1 cellular context compared by ENCODE assay signal in genomic region chr11:26632691-26633159, GRCh38.
A peak's percentile ranks its signal among the peaks of the same experiment; 100 is the strongest.
TF ChIP-seq lines count a peak whose summit lies in the region.

No MANE protein-coding gene starts in this region.

TF ChIP-seq in GM12878, 131 proteins besides CTCF, POLR2A, EP300 and RAD21 (continued from another document):
- TF ChIP-seq TCF3 (IDR thresholded peaks at IDR 0.05; ENCODE audit: borderline replicate concordance, insufficient read depth, low read depth, low read length): no peak
- TF ChIP-seq, protein P1, sequence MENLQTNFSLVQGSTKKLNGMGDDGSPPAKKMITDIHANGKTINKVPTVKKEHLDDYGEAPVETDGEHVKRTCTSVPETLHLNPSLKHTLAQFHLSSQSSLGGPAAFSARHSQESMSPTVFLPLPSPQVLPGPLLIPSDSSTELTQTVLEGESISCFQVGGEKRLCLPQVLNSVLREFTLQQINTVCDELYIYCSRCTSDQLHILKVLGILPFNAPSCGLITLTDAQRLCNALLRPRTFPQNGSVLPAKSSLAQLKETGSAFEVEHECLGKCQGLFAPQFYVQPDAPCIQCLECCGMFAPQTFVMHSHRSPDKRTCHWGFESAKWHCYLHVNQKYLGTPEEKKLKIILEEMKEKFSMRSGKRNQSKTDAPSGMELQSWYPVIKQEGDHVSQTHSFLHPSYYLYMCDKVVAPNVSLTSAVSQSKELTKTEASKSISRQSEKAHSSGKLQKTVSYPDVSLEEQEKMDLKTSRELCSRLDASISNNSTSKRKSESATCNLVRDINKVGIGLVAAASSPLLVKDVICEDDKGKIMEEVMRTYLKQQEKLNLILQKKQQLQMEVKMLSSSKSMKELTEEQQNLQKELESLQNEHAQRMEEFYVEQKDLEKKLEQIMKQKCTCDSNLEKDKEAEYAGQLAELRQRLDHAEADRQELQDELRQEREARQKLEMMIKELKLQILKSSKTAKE (IDR thresholded peaks at IDR 0.05; ENCODE audit: low read depth, poor library complexity, severe bottlenecking): peak; percentile 88
- TF ChIP-seq IRF4 (IDR thresholded peaks at IDR 0.05; ENCODE audit: low read depth, low read length): peak; percentile 10; the same call in 1 of the 2 replicates
- TF ChIP-seq, protein P2, sequence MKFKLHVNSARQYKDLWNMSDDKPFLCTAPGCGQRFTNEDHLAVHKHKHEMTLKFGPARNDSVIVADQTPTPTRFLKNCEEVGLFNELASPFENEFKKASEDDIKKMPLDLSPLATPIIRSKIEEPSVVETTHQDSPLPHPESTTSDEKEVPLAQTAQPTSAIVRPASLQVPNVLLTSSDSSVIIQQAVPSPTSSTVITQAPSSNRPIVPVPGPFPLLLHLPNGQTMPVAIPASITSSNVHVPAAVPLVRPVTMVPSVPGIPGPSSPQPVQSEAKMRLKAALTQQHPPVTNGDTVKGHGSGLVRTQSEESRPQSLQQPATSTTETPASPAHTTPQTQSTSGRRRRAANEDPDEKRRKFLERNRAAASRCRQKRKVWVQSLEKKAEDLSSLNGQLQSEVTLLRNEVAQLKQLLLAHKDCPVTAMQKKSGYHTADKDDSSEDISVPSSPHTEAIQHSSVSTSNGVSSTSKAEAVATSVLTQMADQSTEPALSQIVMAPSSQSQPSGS (IDR thresholded peaks at IDR 0.05; ENCODE audit: low read length): peak; percentile 65; the same call in 1 of the 2 replicates
- peak; percentile 85 for TF ChIP-seq MEF2B (IDR thresholded peaks at IDR 0.05; ENCODE audit: partially characterized antibody, poor library complexity, severe bottlenecking)
- TF ChIP-seq BACH1 (IDR thresholded peaks at IDR 0.05; ENCODE audit: borderline replicate concordance): peak; percentile 94; the same call in 1 of the 2 replicates
- TF ChIP-seq JUNB (IDR thresholded peaks at IDR 0.05): peak; percentile 8; the same call in 1 of the 2 replicates
- no peak for TF ChIP-seq TAF1 (IDR thresholded peaks at IDR 0.05; ENCODE audit: borderline replicate concordance, low read depth, low read length)
- peak; percentile 88 for TF ChIP-seq MEF2A (IDR thresholded peaks at IDR 0.05; ENCODE audit: insufficient read depth, low read depth, low read length)
- TF ChIP-seq MLLT1 (IDR thresholded peaks at IDR 0.05): peak; percentile 84
- no peak for TF ChIP-seq SMARCA5 (IDR thresholded peaks at IDR 0.05)
- TF ChIP-seq SP1 (IDR thresholded peaks at IDR 0.05; ENCODE audit: low read depth, low read length): peak; percentile 24
- TF ChIP-seq, protein P3, sequence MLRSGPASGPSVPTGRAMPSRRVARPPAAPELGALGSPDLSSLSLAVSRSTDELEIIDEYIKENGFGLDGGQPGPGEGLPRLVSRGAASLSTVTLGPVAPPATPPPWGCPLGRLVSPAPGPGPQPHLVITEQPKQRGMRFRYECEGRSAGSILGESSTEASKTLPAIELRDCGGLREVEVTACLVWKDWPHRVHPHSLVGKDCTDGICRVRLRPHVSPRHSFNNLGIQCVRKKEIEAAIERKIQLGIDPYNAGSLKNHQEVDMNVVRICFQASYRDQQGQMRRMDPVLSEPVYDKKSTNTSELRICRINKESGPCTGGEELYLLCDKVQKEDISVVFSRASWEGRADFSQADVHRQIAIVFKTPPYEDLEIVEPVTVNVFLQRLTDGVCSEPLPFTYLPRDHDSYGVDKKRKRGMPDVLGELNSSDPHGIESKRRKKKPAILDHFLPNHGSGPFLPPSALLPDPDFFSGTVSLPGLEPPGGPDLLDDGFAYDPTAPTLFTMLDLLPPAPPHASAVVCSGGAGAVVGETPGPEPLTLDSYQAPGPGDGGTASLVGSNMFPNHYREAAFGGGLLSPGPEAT (IDR thresholded peaks at IDR 0.05; ENCODE audit: low read depth): peak; percentile 97
- TF ChIP-seq HDGF (IDR thresholded peaks at IDR 0.05): no peak
